ENCODE assay signal across 7 cellular contexts in the genomic region with DNA sequence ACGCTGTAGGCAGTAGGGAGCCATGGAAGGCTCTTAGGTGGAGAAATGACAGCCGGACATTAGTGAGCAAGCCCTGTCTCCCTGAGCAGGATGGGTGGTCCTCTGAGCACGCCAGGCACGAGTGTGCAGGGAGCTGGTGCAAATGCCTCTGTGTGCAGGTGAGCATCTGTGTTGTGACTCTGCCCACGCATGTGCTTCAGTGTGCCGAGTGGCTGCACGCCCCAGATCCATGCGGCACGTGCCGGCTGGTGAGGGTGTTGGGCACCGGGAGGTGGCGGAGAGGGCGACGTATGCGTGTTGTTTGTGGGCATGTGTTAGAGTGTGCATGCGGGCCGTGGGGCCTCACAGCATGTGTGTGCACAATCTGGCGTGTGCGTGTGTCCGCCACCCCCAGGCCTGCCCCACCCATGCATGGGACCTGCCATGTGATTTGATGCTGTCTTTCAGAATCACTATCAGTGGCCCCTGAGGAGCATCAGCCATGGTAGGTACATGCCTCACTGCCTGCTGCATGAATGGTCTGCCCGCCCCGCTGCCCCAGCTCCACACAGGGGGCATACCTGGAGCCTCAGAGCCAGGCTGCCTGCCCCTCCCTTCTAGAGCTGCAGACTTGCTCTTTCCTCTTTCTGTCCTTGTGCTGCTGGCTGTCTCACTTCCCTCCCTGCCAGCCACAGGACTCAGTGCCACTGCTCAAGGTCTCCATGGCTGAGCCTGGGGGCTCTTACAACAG. TPM values are rescaled to one million over a fixed set of nuclear protein-coding genes. Genes with fewer than 3 reads are reported as not detected.
DNase-seq lines count a peak whose midpoint lies in the region; ATAC-seq, FAIRE-seq and TF ChIP-seq lines count a peak whose summit lies in the region.
"Not testable (repeated sequence)": the region's sequence is repeated elsewhere in the genome, so short reads cannot be mapped to it uniquely, and the experiment has no call there.

No MANE protein-coding gene starts in this region.

- not testable (repeated sequence) for FAIRE-seq in kidney (lab: Jason Lieb, UNC)

- H3K9me3 ChIP-seq in RWPE2 (ENCODE audit: severe bottlenecking); kidney (ENCODE audit: control insufficient read depth in 1 of 2, low read length in 2 of 2): not testable (repeated sequence)

- not testable (repeated sequence) for H3K4me1 Mint-ChIP-seq in CD14-positive monocyte; chondrocyte (ENCODE audit: low read depth); type B pancreatic cell (ENCODE audit: unreplicated experiment)

- not testable (repeated sequence) for H3K4me3 ChIP-seq in RWPE2 (ENCODE audit: severe bottlenecking); kidney (ENCODE audit: low read length in 2 of 2)

- TF ChIP-seq CTCF in CD14-positive monocyte (IDR thresholded peaks at IDR 0.05); RWPE2 (IDR thresholded peaks at IDR 0.05; ENCODE audit: poor library complexity, severe bottlenecking); chondrocyte (IDR thresholded peaks at IDR 0.05); kidney (IDR thresholded peaks at IDR 0.05; ENCODE audit: borderline replicate concordance, extremely low read depth, insufficient read depth); type B pancreatic cell (conservative IDR thresholded peaks at IDR 0.05): not testable (repeated sequence)

- DNase-seq in CD14-positive monocyte (ENCODE audit: low spot score) (peak; percentile 33), RWPE2 (ENCODE audit: low spot score) (peak; percentile 69), chondrocyte (ENCODE audit: low spot score) (peak; percentile 85), left ventricle myocardium superior (peak; percentile 19), kidney (peak; percentile 61), posterior vena cava (ENCODE audit: low spot score) (peak; percentile 69), type B pancreatic cell (ENCODE audit: extremely low spot score, unreplicated experiment) (peak; percentile 70)

- H3K27me3 Mint-ChIP-seq in CD14-positive monocyte (ENCODE audit: low read depth in 3 of 3); chondrocyte (ENCODE audit: low read depth); type B pancreatic cell: not testable (repeated sequence)

- not testable (repeated sequence) for H3K4me1 ChIP-seq in RWPE2 (ENCODE audit: insufficient read depth, poor library complexity, severe bottlenecking); kidney (ENCODE audit: control insufficient read depth in 1 of 2, insufficient read depth in 1 of 2, low read depth in 1 of 2, low read length in 2 of 2)

- not testable (repeated sequence) for H3K27ac ChIP-seq in RWPE2 (ENCODE audit: poor library complexity, severe bottlenecking); kidney (ENCODE audit: low read depth in 2 of 2, low read length in 2 of 2)

- not testable (repeated sequence) for ATAC-seq in RWPE2 (ENCODE audit: low read depth); left ventricle myocardium superior

- H3K4me3 Mint-ChIP-seq in CD14-positive monocyte; chondrocyte (ENCODE audit: unreplicated experiment); type B pancreatic cell: not testable (repeated sequence)

- H3K9me3 Mint-ChIP-seq in CD14-positive monocyte; chondrocyte (ENCODE audit: low read depth); type B pancreatic cell: not testable (repeated sequence)

- H3K27me3 ChIP-seq in RWPE2 (ENCODE audit: insufficient read depth, poor library complexity, severe bottlenecking): not testable (repeated sequence)

- H3K9ac ChIP-seq in kidney (ENCODE audit: low read length in 2 of 2): not testable (repeated sequence)

- intact Hi-C loops in CD14-positive monocyte (cut with micrococcal nuclease); left ventricle myocardium superior (cut with micrococcal nuclease); kidney (cut with DNase I); posterior vena cava (cut with DNase I): not testable (repeated sequence)

- not testable (repeated sequence) for H3K36me3 ChIP-seq in RWPE2 (ENCODE audit: low read depth); kidney (ENCODE audit: control insufficient read depth in 1 of 2, insufficient read depth in 2 of 2, low read length in 2 of 2)

- H3K27ac Mint-ChIP-seq in CD14-positive monocyte; chondrocyte (ENCODE audit: unreplicated experiment); type B pancreatic cell: not testable (repeated sequence)

- H3K36me3 Mint-ChIP-seq in CD14-positive monocyte; chondrocyte (ENCODE audit: low read depth); type B pancreatic cell: not testable (repeated sequence)

RNA-seq across cellular contexts. Expression of gene GOLGA6L9, which starts 45.1 kb away (rescaled TPM):
- polyA plus RNA-seq in CD14-positive monocyte (not detected), kidney (ENCODE audit: insufficient read depth, low read depth, low replicate concordance) (1.3 TPM)
- total RNA-seq in chondrocyte (2.4 to 4.2 TPM (median 2.9 TPM) in 3 replicates), left ventricle myocardium superior (1.4 TPM), kidney (2.9 TPM), posterior vena cava (1 to 10 TPM; 1.3 to 2.0 TPM), type B pancreatic cell (ENCODE audit: low replicate concordance) (4.3 and 10.4 TPM in 2 replicates)

Comparison
In these comparisons a context has a peak if more than half of its experiments do, and no peak if none do; other contexts are left out.
1. DNase-seq: peak in every context shown above with its lines; median percentile 85 in chondrocyte; 70 in type B pancreatic cell; 69 in RWPE2; 69 in posterior vena cava; 61 in kidney; 33 in CD14-positive monocyte; 19 in left ventricle myocardium superior.